Comparison of ENCODE assay signal across 1 cellular context in the genomic region with DNA sequence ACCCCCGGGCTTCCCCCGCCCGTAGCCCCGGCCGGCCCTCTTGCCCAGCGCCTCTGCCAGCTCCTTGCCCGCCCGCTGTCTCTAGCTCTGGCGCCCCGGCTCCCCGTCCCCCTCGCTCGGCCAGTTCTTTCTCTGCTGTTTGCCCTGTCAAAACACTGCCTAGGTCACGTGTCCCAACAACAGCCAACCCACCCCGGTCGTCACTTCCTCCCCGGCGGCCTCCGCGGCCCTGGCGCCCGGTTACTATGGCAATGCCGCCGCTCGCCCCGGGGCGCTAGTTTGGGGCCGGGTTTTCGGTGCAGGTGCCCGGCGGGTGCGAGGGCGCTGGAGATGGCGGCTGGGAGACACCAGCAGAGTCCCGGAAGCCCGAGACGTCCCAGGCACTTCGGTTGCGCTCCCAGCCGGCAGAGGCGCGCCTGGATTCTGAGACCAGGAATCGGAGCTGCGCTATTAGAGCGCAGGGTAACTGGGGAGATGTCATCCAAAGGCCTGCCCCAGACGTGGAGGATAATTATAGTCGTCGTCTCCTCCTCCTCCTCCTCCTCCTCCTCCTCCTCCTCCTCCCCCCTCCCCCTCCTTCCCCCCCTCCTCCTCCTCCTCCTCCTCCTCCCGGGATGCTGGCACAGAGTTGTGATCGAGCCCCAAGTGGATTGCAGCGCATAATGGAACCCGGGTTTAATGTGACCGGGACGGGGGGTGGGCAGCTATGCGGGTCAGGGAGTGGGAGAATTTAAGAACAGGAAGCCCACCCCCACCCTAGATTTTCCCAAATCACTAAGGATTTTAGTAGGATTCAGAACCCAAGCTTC.
TF ChIP-seq lines count a peak whose summit lies in the region.

A gene with protein sequence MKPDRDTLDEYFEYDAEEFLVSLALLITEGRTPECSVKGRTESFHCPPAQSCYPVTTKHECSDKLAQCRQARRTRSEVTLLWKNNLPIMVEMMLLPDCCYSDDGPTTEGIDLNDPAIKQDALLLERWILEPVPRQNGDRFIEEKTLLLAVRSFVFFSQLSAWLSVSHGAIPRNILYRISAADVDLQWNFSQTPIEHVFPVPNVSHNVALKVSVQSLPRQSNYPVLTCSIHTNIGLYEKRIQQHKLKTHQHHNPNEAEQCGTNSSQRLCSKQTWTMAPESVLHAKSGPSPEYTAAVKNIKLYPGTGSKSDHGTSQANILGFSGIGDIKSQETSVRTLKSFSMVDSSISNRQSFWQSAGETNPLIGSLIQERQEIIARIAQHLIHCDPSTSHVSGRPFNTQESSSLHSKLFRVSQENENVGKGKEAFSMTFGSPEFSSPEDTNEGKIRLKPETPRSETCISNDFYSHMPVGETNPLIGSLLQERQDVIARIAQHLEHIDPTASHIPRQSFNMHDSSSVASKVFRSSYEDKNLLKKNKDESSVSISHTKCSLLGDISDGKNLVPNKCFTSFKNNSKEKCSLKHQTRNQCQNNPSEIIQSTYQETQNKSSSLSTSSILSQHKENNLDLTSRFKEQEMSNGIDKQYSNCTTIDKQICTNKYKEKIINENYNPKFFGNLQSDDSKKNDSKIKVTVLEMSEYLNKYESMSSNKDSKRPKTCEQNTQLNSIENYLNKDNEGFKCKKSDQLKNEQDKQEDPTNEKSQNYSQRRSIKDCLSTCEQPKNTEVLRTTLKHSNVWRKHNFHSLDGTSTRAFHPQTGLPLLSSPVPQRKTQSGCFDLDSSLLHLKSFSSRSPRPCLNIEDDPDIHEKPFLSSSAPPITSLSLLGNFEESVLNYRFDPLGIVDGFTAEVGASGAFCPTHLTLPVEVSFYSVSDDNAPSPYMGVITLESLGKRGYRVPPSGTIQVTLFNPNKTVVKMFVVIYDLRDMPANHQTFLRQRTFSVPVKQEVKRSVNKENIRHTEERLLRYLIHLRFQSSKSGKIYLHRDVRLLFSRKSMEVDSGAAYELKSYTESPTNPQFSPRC (minus strand): TSS at position 157 of the 809 bp plus-strand sequence. CDS start 1,367 bp downstream, outside the sequence.

TF ChIP-seq in H1, 55 proteins besides CTCF, POLR2A, EP300 and RAD21 (continues in another document):
- TF ChIP-seq SP2 (IDR thresholded peaks at IDR 0.05; ENCODE audit: low read length) (no peak), BACH1 (IDR thresholded peaks at IDR 0.05; ENCODE audit: low read length) (no peak), CBX8 (IDR thresholded peaks at IDR 0.05; ENCODE audit: borderline replicate concordance, low read depth, low read length) (no peak), NANOG (IDR thresholded peaks at IDR 0.05; ENCODE audit: insufficient read depth, low read depth, low read length, poor library complexity, severe bottlenecking) (no peak), TAF1 (IDR thresholded peaks at IDR 0.05; ENCODE audit: low read depth, low read length) (no peak; the same call in 1 of the 2 replicates), RNF2 (IDR thresholded peaks at IDR 0.05; ENCODE audit: borderline replicate concordance, low read depth, low read length, missing control alignments, poor library complexity, severe bottlenecking) (no peak), CEBPB (IDR thresholded peaks at IDR 0.05; ENCODE audit: low read depth, low read length) (no peak), KDM5A (IDR thresholded peaks at IDR 0.05; ENCODE audit: low read length) (no peak), HDAC6 (IDR thresholded peaks at IDR 0.05; ENCODE audit: low read depth, low read length) (no peak), JUN (IDR thresholded peaks at IDR 0.05; ENCODE audit: low read depth, low read length) (no peak), RFX5 (IDR thresholded peaks at IDR 0.05; ENCODE audit: borderline replicate concordance, low read depth, low read length) (no peak; the same call in 1 of the 2 replicates), ASH2L (IDR thresholded peaks at IDR 0.05; ENCODE audit: low read length) (peak; percentile 41), TEAD4 (IDR thresholded peaks at IDR 0.05; ENCODE audit: low read depth, low read length) (no peak), KDM4A (IDR thresholded peaks at IDR 0.05; ENCODE audit: low read depth, low read length, severe bottlenecking) (no peak), SUZ12 (IDR thresholded peaks at IDR 0.05; ENCODE audit: low read length) (no peak), BCL11A (IDR thresholded peaks at IDR 0.05; ENCODE audit: low read depth in 2 of 2, low read length in 2 of 2) (no peak), GTF2F1 (IDR thresholded peaks at IDR 0.05; ENCODE audit: borderline replicate concordance, low read depth, low read length) (no peak), NRF1 (IDR thresholded peaks at IDR 0.05; ENCODE audit: low read depth, low read length) (no peak), SIX5 (IDR thresholded peaks at IDR 0.05; ENCODE audit: low read depth, low read length) (no peak), SP4 (IDR thresholded peaks at IDR 0.05; ENCODE audit: low read length) (no peak), SIN3A (conservative IDR thresholded peaks at IDR 0.05 in 1 of 2, IDR thresholded peaks at IDR 0.05 in 1 of 2; ENCODE audit: low read depth in 1 of 2, low read length in 2 of 2) (peak; percentile 73 to 98; a peak in 3 of 4 replicates), EGR1 (IDR thresholded peaks at IDR 0.05; ENCODE audit: borderline replicate concordance, low read depth, low read length) (no peak), BRCA1 (IDR thresholded peaks at IDR 0.05; ENCODE audit: low read depth, low read length) (no peak), SAP30 (IDR thresholded peaks at IDR 0.05; ENCODE audit: insufficient read depth, insufficient replicate concordance, low read length) (peak; percentile 34), TAF7 (optimal IDR thresholded peaks at IDR 0.05; ENCODE audit: borderline replicate concordance, low read depth, low read length) (peak; percentile 25), RXRA (IDR thresholded peaks at IDR 0.05; ENCODE audit: insufficient read depth, low read depth, low read length) (no peak), POLR2AphosphoS5 (IDR thresholded peaks at IDR 0.05; ENCODE audit: low read depth, low read length) (no peak), KDM1A (IDR thresholded peaks at IDR 0.05; ENCODE audit: borderline replicate concordance, low read length) (no peak), CHD1 (IDR thresholded peaks at IDR 0.05; ENCODE audit: low read depth, low read length) (no peak), MAFK (IDR thresholded peaks at IDR 0.05; ENCODE audit: low read depth, low read length) (no peak), CBX5 (IDR thresholded peaks at IDR 0.05; ENCODE audit: low read depth, low read length) (no peak), RBBP5 (IDR thresholded peaks at IDR 0.05; ENCODE audit: borderline replicate concordance, low read depth, low read length) (peak; percentile 43; the same call in 1 of the 2 replicates), CTBP2 (IDR thresholded peaks at IDR 0.05; ENCODE audit: borderline replicate concordance, insufficient read depth, insufficient read length, low read length) (no peak), JUND (IDR thresholded peaks at IDR 0.05; ENCODE audit: low read length) (no peak), SIRT6 (IDR thresholded peaks at IDR 0.05; ENCODE audit: low read length) (no peak), CREB1 (IDR thresholded peaks at IDR 0.05) (peak; percentile 63; the same call in 1 of the 2 replicates), POU5F1 (IDR thresholded peaks at IDR 0.05; ENCODE audit: low read depth, low read length) (no peak), SP1 (IDR thresholded peaks at IDR 0.05; ENCODE audit: low read depth, low read length) (no peak), TCF12 (IDR thresholded peaks at IDR 0.05; ENCODE audit: low read depth, low read length) (0 out of 2 replicates have a peak, but pooled peaks have one; percentile 21), FOSL1 (IDR thresholded peaks at IDR 0.05; ENCODE audit: insufficient read depth, low read depth, low read length) (no peak), EZH2 (IDR thresholded peaks at IDR 0.05; ENCODE audit: low read depth, low read length, severe bottlenecking) (no peak), SRF (IDR thresholded peaks at IDR 0.05; ENCODE audit: low read depth, low read length) (no peak), ZNF274 (IDR thresholded peaks at IDR 0.05; ENCODE audit: borderline replicate concordance, extremely low read depth, low read length) (no peak)
- TF ChIP-seq, protein P1, sequence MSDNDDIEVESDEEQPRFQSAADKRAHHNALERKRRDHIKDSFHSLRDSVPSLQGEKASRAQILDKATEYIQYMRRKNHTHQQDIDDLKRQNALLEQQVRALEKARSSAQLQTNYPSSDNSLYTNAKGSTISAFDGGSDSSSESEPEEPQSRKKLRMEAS (IDR thresholded peaks at IDR 0.05) = peak; percentile 81
- TF ChIP-seq, protein P2, sequence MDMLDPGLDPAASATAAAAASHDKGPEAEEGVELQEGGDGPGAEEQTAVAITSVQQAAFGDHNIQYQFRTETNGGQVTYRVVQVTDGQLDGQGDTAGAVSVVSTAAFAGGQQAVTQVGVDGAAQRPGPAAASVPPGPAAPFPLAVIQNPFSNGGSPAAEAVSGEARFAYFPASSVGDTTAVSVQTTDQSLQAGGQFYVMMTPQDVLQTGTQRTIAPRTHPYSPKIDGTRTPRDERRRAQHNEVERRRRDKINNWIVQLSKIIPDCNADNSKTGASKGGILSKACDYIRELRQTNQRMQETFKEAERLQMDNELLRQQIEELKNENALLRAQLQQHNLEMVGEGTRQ (IDR thresholded peaks at IDR 0.05; ENCODE audit: low read length) = peak; percentile 92
- TF ChIP-seq, protein P3, sequence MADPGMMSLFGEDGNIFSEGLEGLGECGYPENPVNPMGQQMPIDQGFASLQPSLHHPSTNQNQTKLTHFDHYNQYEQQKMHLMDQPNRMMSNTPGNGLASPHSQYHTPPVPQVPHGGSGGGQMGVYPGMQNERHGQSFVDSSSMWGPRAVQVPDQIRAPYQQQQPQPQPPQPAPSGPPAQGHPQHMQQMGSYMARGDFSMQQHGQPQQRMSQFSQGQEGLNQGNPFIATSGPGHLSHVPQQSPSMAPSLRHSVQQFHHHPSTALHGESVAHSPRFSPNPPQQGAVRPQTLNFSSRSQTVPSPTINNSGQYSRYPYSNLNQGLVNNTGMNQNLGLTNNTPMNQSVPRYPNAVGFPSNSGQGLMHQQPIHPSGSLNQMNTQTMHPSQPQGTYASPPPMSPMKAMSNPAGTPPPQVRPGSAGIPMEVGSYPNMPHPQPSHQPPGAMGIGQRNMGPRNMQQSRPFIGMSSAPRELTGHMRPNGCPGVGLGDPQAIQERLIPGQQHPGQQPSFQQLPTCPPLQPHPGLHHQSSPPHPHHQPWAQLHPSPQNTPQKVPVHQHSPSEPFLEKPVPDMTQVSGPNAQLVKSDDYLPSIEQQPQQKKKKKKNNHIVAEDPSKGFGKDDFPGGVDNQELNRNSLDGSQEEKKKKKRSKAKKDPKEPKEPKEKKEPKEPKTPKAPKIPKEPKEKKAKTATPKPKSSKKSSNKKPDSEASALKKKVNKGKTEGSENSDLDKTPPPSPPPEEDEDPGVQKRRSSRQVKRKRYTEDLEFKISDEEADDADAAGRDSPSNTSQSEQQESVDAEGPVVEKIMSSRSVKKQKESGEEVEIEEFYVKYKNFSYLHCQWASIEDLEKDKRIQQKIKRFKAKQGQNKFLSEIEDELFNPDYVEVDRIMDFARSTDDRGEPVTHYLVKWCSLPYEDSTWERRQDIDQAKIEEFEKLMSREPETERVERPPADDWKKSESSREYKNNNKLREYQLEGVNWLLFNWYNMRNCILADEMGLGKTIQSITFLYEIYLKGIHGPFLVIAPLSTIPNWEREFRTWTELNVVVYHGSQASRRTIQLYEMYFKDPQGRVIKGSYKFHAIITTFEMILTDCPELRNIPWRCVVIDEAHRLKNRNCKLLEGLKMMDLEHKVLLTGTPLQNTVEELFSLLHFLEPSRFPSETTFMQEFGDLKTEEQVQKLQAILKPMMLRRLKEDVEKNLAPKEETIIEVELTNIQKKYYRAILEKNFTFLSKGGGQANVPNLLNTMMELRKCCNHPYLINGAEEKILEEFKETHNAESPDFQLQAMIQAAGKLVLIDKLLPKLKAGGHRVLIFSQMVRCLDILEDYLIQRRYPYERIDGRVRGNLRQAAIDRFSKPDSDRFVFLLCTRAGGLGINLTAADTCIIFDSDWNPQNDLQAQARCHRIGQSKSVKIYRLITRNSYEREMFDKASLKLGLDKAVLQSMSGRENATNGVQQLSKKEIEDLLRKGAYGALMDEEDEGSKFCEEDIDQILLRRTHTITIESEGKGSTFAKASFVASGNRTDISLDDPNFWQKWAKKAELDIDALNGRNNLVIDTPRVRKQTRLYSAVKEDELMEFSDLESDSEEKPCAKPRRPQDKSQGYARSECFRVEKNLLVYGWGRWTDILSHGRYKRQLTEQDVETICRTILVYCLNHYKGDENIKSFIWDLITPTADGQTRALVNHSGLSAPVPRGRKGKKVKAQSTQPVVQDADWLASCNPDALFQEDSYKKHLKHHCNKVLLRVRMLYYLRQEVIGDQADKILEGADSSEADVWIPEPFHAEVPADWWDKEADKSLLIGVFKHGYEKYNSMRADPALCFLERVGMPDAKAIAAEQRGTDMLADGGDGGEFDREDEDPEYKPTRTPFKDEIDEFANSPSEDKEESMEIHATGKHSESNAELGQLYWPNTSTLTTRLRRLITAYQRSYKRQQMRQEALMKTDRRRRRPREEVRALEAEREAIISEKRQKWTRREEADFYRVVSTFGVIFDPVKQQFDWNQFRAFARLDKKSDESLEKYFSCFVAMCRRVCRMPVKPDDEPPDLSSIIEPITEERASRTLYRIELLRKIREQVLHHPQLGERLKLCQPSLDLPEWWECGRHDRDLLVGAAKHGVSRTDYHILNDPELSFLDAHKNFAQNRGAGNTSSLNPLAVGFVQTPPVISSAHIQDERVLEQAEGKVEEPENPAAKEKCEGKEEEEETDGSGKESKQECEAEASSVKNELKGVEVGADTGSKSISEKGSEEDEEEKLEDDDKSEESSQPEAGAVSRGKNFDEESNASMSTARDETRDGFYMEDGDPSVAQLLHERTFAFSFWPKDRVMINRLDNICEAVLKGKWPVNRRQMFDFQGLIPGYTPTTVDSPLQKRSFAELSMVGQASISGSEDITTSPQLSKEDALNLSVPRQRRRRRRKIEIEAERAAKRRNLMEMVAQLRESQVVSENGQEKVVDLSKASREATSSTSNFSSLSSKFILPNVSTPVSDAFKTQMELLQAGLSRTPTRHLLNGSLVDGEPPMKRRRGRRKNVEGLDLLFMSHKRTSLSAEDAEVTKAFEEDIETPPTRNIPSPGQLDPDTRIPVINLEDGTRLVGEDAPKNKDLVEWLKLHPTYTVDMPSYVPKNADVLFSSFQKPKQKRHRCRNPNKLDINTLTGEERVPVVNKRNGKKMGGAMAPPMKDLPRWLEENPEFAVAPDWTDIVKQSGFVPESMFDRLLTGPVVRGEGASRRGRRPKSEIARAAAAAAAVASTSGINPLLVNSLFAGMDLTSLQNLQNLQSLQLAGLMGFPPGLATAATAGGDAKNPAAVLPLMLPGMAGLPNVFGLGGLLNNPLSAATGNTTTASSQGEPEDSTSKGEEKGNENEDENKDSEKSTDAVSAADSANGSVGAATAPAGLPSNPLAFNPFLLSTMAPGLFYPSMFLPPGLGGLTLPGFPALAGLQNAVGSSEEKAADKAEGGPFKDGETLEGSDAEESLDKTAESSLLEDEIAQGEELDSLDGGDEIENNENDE (IDR thresholded peaks at IDR 0.05; ENCODE audit: insufficient replicate concordance, low read length) = no peak
- TF ChIP-seq, protein P4, sequence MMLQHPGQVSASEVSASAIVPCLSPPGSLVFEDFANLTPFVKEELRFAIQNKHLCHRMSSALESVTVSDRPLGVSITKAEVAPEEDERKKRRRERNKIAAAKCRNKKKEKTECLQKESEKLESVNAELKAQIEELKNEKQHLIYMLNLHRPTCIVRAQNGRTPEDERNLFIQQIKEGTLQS (IDR thresholded peaks at IDR 0.05; ENCODE audit: insufficient read depth, low read depth, low read length) = peak; percentile 75
- TF ChIP-seq, protein P5, sequence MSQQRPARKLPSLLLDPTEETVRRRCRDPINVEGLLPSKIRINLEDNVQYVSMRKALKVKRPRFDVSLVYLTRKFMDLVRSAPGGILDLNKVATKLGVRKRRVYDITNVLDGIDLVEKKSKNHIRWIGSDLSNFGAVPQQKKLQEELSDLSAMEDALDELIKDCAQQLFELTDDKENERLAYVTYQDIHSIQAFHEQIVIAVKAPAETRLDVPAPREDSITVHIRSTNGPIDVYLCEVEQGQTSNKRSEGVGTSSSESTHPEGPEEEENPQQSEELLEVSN (IDR thresholded peaks at IDR 0.05) = no peak; the same call in 1 of the 2 replicates
